9 cellular contexts compared by ENCODE assay signal in the genomic region with DNA sequence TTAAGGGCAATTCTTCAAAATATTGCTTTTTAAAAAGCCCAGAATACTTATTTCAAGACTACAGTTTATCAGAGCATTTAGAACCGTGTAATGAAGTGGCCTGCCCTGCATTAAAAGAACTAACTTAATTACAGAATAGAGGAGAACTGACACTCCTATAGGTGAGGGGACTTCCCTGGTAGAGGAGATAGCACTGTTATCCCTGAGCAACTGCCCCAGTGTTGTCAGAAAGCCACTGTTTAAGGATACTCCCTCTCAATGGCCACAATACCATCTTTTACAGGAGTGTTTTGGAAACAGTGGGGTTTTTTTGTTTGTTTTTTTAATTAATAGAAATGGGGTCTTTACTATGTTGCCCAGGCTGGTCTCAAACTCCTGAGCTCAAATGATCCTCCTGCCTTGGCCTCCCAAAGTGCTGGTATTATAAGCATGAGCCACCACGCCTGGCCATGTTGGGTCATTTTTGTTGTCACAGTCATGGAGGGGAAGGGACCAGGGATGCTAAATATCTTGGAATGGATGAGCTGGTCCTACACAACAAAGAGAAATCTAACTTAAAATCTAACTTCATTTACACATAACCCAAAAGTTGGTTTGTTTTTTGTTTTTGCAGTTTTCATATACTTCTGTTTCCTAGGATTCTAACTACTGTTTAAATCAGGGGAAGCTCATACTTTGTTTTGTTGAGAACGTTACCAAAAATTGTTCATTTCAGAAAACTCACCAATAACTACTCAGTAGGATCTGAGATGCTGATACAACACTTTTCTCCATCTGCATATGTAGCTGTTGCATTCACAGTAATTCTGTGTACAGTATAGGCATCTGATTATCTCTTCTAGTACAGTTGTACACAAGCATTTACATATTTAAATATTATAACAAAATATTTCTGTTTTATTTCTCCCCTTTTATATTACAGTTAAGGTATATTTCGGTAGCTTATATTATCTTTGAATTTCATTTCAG. TPM values are rescaled to one million over a fixed set of nuclear protein-coding genes. Genes with fewer than 3 reads are reported as not detected.
DNase-seq lines count a peak whose midpoint lies in the region; ATAC-seq and TF ChIP-seq lines count a peak whose summit lies in the region.
"Had no signal": no experiment of that assay in that cellular context is flagged by ENCODE, and none has a peak within 500 bp of the region (broad histone marks: within the 10 kb centered on the region; RNA-seq: fewer than 3 reads in every experiment).

No MANE protein-coding gene starts in this region.

- H3K27ac ChIP-seq in right cardiac atrium (ENCODE audit: low read length): no peak overlapping the region
- H3K27ac ChIP-seq: thoracic aorta had no signal

- DNase-seq in T-helper 1 cell (no peak), HFFc6 (no peak), right cardiac atrium (no peak), NK-92 (lab: John Stamatoyannopoulos, UW; ENCODE audit: unreplicated experiment) (no peak)
- no peak for DNase-seq in activated naive CD8-positive, alpha-beta T cell treated with anti-CD3 and anti-CD28 coated beads for 36 hours

- H3K27ac Mint-ChIP-seq in T-helper 1 cell treated with Interleukin-12 subunit alpha and Interleukin-12 subunit beta and Interleukin-4 antibody, amounts not matched to agents 30 μg/mL and 1 μg/mL, for 36 hours: peak overlapping the region; percentile 96
- H3K27ac Mint-ChIP-seq in HFFc6 (peak overlapping the region; percentile 89), nephron (peak overlapping the region in 2 of 3 experiments; percentile 63 to 93)
- no peak overlapping the region for H3K27ac Mint-ChIP-seq in activated naive CD8-positive, alpha-beta T cell treated with anti-CD3 and anti-CD28 coated beads for 36 hours

- H3K27me3 ChIP-seq in right cardiac atrium (ENCODE audit: control insufficient read depth, insufficient read depth): no peaks in the 10 kb centered on the region

- ATAC-seq in HG03139 (IDR thresholded peaks at IDR 0.05; ENCODE audit: unreplicated experiment) (no peak), right cardiac atrium (no peak)

- H3K27me3 Mint-ChIP-seq in T-helper 1 cell treated with Interleukin-12 subunit alpha and Interleukin-12 subunit beta and Interleukin-4 antibody, amounts not matched to agents 30 μg/mL and 1 μg/mL, for 36 hours (ENCODE audit: low read depth): no peaks in the 10 kb centered on the region
- H3K27me3 Mint-ChIP-seq in HFFc6 (ENCODE audit: insufficient read depth) (peaks cover 28% of the 10 kb centered on the region), nephron (ENCODE audit: low read depth) (no peaks in the 10 kb centered on the region)
- no peaks in the 10 kb centered on the region for H3K27me3 Mint-ChIP-seq in activated naive CD8-positive, alpha-beta T cell treated with anti-CD3 and anti-CD28 coated beads for 36 hours

- intact Hi-C loops in right cardiac atrium (cut with DNase I): no loop called here

- H3K4me1 ChIP-seq in right cardiac atrium (ENCODE audit: control insufficient read depth, insufficient read depth, low read length): no peaks in the 10 kb centered on the region

- H3K4me3 Mint-ChIP-seq in T-helper 1 cell treated with Interleukin-12 subunit alpha and Interleukin-12 subunit beta and Interleukin-4 antibody, amounts not matched to agents 30 μg/mL and 1 μg/mL, for 36 hours: peak overlapping the region; percentile 95
- H3K4me3 Mint-ChIP-seq in HFFc6 (no peak overlapping the region; the same call in 1 of the 2 replicates), nephron (peak overlapping the region; percentile 84 to 96 (median 95))
- peak overlapping the region; percentile 96 for H3K4me3 Mint-ChIP-seq in activated naive CD8-positive, alpha-beta T cell treated with anti-CD3 and anti-CD28 coated beads for 36 hours

- H3K4me3 ChIP-seq in right cardiac atrium (ENCODE audit: low read length): no peak overlapping the region
- H3K4me3 ChIP-seq: thoracic aorta had no signal

- no peaks in the 10 kb centered on the region for H3K9me3 Mint-ChIP-seq in T-helper 1 cell treated with Interleukin-12 subunit alpha and Interleukin-12 subunit beta and Interleukin-4 antibody, amounts not matched to agents 30 μg/mL and 1 μg/mL, for 36 hours
- H3K9me3 Mint-ChIP-seq in HFFc6: no peaks in the 10 kb centered on the region; the same call in 1 of the 2 replicates
- no peaks in the 10 kb centered on the region for H3K9me3 Mint-ChIP-seq in activated naive CD8-positive, alpha-beta T cell treated with anti-CD3 and anti-CD28 coated beads for 36 hours
- H3K9me3 Mint-ChIP-seq in nephron: no peaks in the 10 kb centered on the region

- TF ChIP-seq CTCF in HFFc6 (IDR thresholded peaks at IDR 0.05) (no peak), nephron (IDR thresholded peaks at IDR 0.05; ENCODE audit: unreplicated experiment in 3 of 3) (no peak)

- 88% methylated on average over 4 of the region's 4 CpGs for WGBS in right cardiac atrium

- peaks cover 33% of the 10 kb centered on the region for H3K4me1 Mint-ChIP-seq in T-helper 1 cell treated with Interleukin-12 subunit alpha and Interleukin-12 subunit beta and Interleukin-4 antibody, amounts not matched to agents 30 μg/mL and 1 μg/mL, for 36 hours (ENCODE audit: low read depth)
- H3K4me1 Mint-ChIP-seq in HFFc6 (ENCODE audit: low read depth) (peaks cover 52% of the 10 kb centered on the region), nephron (peaks cover 27% of the 10 kb centered on the region)
- H3K4me1 Mint-ChIP-seq in activated naive CD8-positive, alpha-beta T cell treated with anti-CD3 and anti-CD28 coated beads for 36 hours: peaks cover 43% of the 10 kb centered on the region

- H3K36me3 Mint-ChIP-seq in T-helper 1 cell treated with Interleukin-12 subunit alpha and Interleukin-12 subunit beta and Interleukin-4 antibody, amounts not matched to agents 30 μg/mL and 1 μg/mL, for 36 hours (ENCODE audit: low read depth): peaks cover 35% of the 10 kb centered on the region
- H3K36me3 Mint-ChIP-seq in HFFc6 (ENCODE audit: low read depth) (peaks cover 70% of the 10 kb centered on the region), nephron (ENCODE audit: low read depth) (peaks cover 71% of the 10 kb centered on the region)
- peaks cover 67% of the 10 kb centered on the region for H3K36me3 Mint-ChIP-seq in activated naive CD8-positive, alpha-beta T cell treated with anti-CD3 and anti-CD28 coated beads for 36 hours

- H3K9me3 ChIP-seq in right cardiac atrium (ENCODE audit: control insufficient read depth, low read length): no peaks in the 10 kb centered on the region
- H3K9me3 ChIP-seq: thoracic aorta had no signal

RNA-seq across cellular contexts. Expression of gene RPL27A, which starts 8.1 kb away (rescaled TPM):
- 1,000 to 10,000 TPM in 4 of 6 experiments, 100 to 1,000 TPM in 2; 973 to 1,209 (median 1,069) TPM for total RNA-seq in HFFc6 (2021; fragmentation: NEBNext Ultra II Directional; extraction: Animal tissue kit (Norgen Biotek cat#: 25700))
- 1,000 to 10,000 TPM; 1,128 to 1,154 TPM for total RNA-seq in activated naive CD8-positive, alpha-beta T cell treated with anti-CD3 and anti-CD28 coated beads for 36 hours
- total RNA-seq in right cardiac atrium: 100 to 1,000 TPM; 519 to 805 (median 620) TPM
- polyA plus RNA-seq in right cardiac atrium: 1,811 TPM

RNA-seq across cellular contexts. Expression of gene TRIM66, which starts 8.2 kb away (rescaled TPM):
- total RNA-seq in HFFc6 (2021; fragmentation: NEBNext Ultra II Directional; extraction: Animal tissue kit (Norgen Biotek cat#: 25700)): 1 to 10 TPM; 4.5 to 6.9 (median 5.6) TPM
- 10 to 100 TPM; 22.2 to 23.0 TPM for total RNA-seq in activated naive CD8-positive, alpha-beta T cell treated with anti-CD3 and anti-CD28 coated beads for 36 hours
- 1 to 10 TPM; 2.0 to 3.6 (median 2.9) TPM for total RNA-seq in right cardiac atrium
- polyA plus RNA-seq in right cardiac atrium: 1.6 TPM
